8 cellular contexts compared by ENCODE assay signal in the genomic region with DNA sequence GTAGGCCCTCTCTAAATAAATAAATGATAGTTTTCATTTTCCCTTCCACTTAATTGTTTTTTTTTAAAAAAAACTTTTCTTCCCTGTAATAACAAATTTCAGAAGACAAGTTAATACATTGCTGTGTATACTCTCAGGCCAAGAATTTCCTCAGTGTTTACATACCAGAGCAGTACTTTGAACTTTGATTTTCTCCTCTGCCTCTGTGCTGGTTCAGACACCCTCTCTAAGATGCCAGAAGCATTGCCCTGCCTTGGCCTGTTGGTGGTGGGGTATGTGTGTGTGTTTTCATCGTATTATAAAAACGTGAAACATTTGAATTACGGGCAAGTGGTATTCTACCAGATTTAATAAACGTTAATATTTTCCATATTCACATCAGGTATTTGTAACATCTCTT.
A peak's percentile ranks its signal among the peaks of the same experiment; 100 is the strongest.
DNase-seq lines count a peak whose midpoint lies in the region; ATAC-seq, FAIRE-seq and TF ChIP-seq lines count a peak whose summit lies in the region.

No MANE protein-coding gene starts in this region.

- peaks cover 94% of the 10 kb centered on the region for H3K4me1 Mint-ChIP-seq in brain

- H3K4me3 Mint-ChIP-seq in brain = peak overlapping the region in 1 of 5 experiments; percentile 16

- no peaks in the 10 kb centered on the region for H3K36me3 Mint-ChIP-seq in brain

- H3K9me3 ChIP-seq in right atrium auricular region = no peaks in the 10 kb centered on the region
- H3K9me3 ChIP-seq in mucosa of rectum (ENCODE audit: control insufficient read depth in 2 of 2, low read length in 2 of 2) = no peaks in the 10 kb centered on the region

- H3K36me3 ChIP-seq in right atrium auricular region = no peaks in the 10 kb centered on the region
- H3K36me3 ChIP-seq in mucosa of rectum (ENCODE audit: control insufficient read depth in 2 of 2, insufficient read depth in 2 of 2, low read length in 2 of 2) = peaks cover 0 to 2% of the 10 kb centered on the region in 2 donors

- H3K27me3 ChIP-seq in right atrium auricular region (no peaks in the 10 kb centered on the region), mucosa of rectum (ENCODE audit: control insufficient read depth in 2 of 2, insufficient read depth in 2 of 2, low read length in 2 of 2) (no peaks in the 10 kb centered on the region)

- H3K4me3 ChIP-seq in right atrium auricular region (no peak overlapping the region), mucosa of rectum (ENCODE audit: low read length in 2 of 2) (no peak overlapping the region)

- H3K27ac Mint-ChIP-seq in brain = peak overlapping the region in 3 of 5 experiments; percentile 1 to 91 (median 44)

- DNase-seq in right atrium auricular region (ENCODE audit: low spot score) (no peak), Right ventricle myocardium superior (no peak), NCI-H2196 treated with DMSO at 0.1 percent for 48 hours (lab: John Stamatoyannopoulos, UW; ENCODE audit: unreplicated experiment) (no peak), HUDEP-2 (lab: John Stamatoyannopoulos, UW; ENCODE audit: unreplicated experiment in 76 of 76) (no peak), GM12891 (ENCODE audit: insufficient read length, low spot score) (no peak)

- H3K4me1 ChIP-seq in right atrium auricular region (peaks cover 0 to 93% of the 10 kb centered on the region in 2 donors), mucosa of rectum (ENCODE audit: control insufficient read depth in 2 of 2, insufficient read depth in 2 of 2, low read length in 2 of 2) (peaks cover 27 to 33% of the 10 kb centered on the region in 2 donors)

- TF ChIP-seq CTCF in right atrium auricular region (IDR thresholded peaks at IDR 0.05) = no peak
- no peak for TF ChIP-seq CTCF in brain (conservative IDR thresholded peaks at IDR 0.05)

- no peaks in the 10 kb centered on the region for H3K9me3 Mint-ChIP-seq in brain

- H3K9ac ChIP-seq in mucosa of rectum (ENCODE audit: low read depth in 1 of 2, low read length in 2 of 2) = peak overlapping the region in 1 of 2 donors; percentile 58

- ATAC-seq in Right ventricle myocardium superior (ENCODE audit: poor library complexity) (no peak), HG03457 (IDR thresholded peaks at IDR 0.05; ENCODE audit: unreplicated experiment) (no peak)

- peaks cover under 1% of the 10 kb centered on the region for H3K27me3 Mint-ChIP-seq in brain

- FAIRE-seq in GM12891 (lab: Jason Lieb, UNC) = no peak

- no peak for TF ChIP-seq POLR2A in GM12891 (IDR thresholded peaks at IDR 0.05; ENCODE audit: low read depth, low read length)

- intact Hi-C loops in Right ventricle myocardium superior (cut with DNase I) = no loop called here

- H3K27ac ChIP-seq in right atrium auricular region (peak overlapping the region; percentile 69 to 76), mucosa of rectum (ENCODE audit: low read depth in 2 of 2, low read length in 2 of 2) (peak overlapping the region; percentile 74 to 75)

TF ChIP-seq in GM12891, 5 proteins besides CTCF, POLR2A, EP300 and RAD21:
- TF ChIP-seq TAF1 (IDR thresholded peaks at IDR 0.05; ENCODE audit: low read depth, low read length) = no peak
